Comparison of ENCODE assay signal across 20 cellular contexts in the genomic region with DNA sequence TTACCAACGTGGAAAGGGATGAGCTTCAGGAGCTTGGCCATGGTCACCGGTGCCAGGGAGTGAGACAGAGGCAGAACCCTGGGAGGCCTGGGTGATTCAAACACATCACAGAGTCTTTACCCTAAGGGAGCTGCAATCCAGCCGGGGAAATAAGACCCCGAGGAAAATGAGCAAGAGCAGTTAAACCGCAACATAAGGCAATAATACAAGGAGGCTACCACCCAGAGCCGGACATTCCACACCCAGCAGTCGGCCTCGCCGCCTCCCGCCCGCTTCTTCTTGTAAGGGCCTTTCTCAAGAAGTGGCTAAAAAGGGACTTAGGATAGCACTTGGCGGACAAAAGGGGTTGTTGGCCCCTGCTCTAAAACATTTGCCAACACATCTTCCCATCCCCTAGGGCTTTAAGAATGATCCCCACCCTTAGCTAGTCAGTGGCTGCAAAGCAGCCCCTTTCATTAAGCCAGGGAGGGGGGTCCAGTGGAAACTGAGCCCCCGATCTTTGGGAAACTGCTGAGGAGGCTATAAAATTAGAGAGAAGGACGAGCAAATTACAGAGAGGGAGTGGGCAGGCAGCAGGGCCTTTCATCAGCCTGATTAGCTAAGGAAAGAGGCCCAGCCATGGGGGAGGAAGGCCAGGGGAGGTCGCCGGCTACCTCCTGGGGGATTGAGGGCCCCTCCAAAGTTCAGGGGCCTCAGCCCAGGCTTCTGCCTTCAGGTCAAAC. TPM values are rescaled to one million over a fixed set of nuclear protein-coding genes. Genes with fewer than 3 reads are reported as not detected.
A peak's percentile ranks its signal among the peaks of the same experiment; 100 is the strongest.
DNase-seq lines count a peak whose midpoint lies in the region; ATAC-seq and TF ChIP-seq lines count a peak whose summit lies in the region.
"Had no signal": no experiment of that assay in that cellular context is flagged by ENCODE, and none has a peak within 500 bp of the region (broad histone marks: within the 10 kb centered on the region; RNA-seq: fewer than 3 reads in every experiment).

No MANE protein-coding gene starts in this region.

- no peak overlapping the region for H3K27ac Mint-ChIP-seq in neural crest cell (ENCODE audit: unreplicated experiment)
- no peak overlapping the region for H3K27ac Mint-ChIP-seq in T-helper 2 cell treated with Interferon-gamma antibody and Interleukin-4, amounts not matched to agents 5 μg/mL and 100 μg/mL, for 36 hours
- H3K27ac Mint-ChIP-seq: activated CD8-positive, alpha-beta T cell treated with anti-CD3 and anti-CD28 coated beads, Interleukin-2, amount 10 ng/mL, durations not matched to agents 7 days and 5 days; activated naive CD4-positive, alpha-beta T cell treated with anti-CD3 and anti-CD28 coated beads, Interleukin-2, amount 50 U/mL, for 72 hours; memory B cell; T-helper 17 cell had no signal

- 30 to 31% methylated on average over 16 of the region's 16 CpGs for WGBS in ectodermal cell, 2 experiments

- DNase-seq in RPMI7951 (ENCODE audit: low read depth), result peak; percentile 91
- no peak for DNase-seq in neural crest cell (ENCODE audit: low read depth, low spot score)
- no peak for DNase-seq in SHP77 (lab: John Stamatoyannopoulos, UW)
- no peak for DNase-seq in OCI-M1 (lab: John Stamatoyannopoulos, UW)
- no peak for DNase-seq in T-helper 2 cell treated with Interferon-gamma antibody and Interleukin-4, amounts not matched to agents 5 μg/mL and 100 μg/mL, for 36 hours (ENCODE audit: low spot score)
- DNase-seq: activated CD8-positive, alpha-beta T cell treated with anti-CD3 and anti-CD28 coated beads, Interleukin-2, amount 10 ng/mL, durations not matched to agents 7 days and 5 days; DMS79 treated with DMSO at 0.1 percent for 48 hours; effector CD8-positive, alpha-beta T cell; kidney; NCI-H1105; NCI-H524 treated with DMSO at 0.1 percent for 48 hours; retina; stimulated activated naive CD8-positive, alpha-beta T cell treated with anti-CD3 and anti-CD28 coated beads, Interleukin-15, Interleukin-2, amounts not matched to agents 100 U/mL and 50 U/mL, for 24 hours; T-helper 17 cell; transverse colon had no signal

- H3K36me3 ChIP-seq in BLaER1, result no peaks in the 10 kb centered on the region; the same call in 1 of the 2 replicates
- H3K36me3 ChIP-seq in ectodermal cell (ENCODE audit: control insufficient read depth, insufficient read depth, low read length), result no peaks in the 10 kb centered on the region
- H3K36me3 ChIP-seq: transverse colon had no signal

- peaks cover 15% of the 10 kb centered on the region; the same call in 1 of the 2 replicates for H4K20me1 ChIP-seq in BLaER1

- no peak overlapping the region for H3K9ac ChIP-seq in BLaER1

- peaks cover 7% of the 10 kb centered on the region for H3K27me3 Mint-ChIP-seq in neural crest cell (ENCODE audit: low read depth)
- H3K27me3 Mint-ChIP-seq in T-helper 2 cell treated with Interferon-gamma antibody and Interleukin-4, amounts not matched to agents 5 μg/mL and 100 μg/mL, for 36 hours (ENCODE audit: low read depth), result no peaks in the 10 kb centered on the region

- peak overlapping the region; percentile 52 for H3K4me3 Mint-ChIP-seq in neural crest cell
- H3K4me3 Mint-ChIP-seq in T-helper 2 cell treated with Interferon-gamma antibody and Interleukin-4, amounts not matched to agents 5 μg/mL and 100 μg/mL, for 36 hours, result no peak overlapping the region
- H3K4me3 Mint-ChIP-seq: activated CD8-positive, alpha-beta T cell treated with anti-CD3 and anti-CD28 coated beads, Interleukin-2, amount 10 ng/mL, durations not matched to agents 7 days and 5 days; memory B cell; T-helper 17 cell had no signal

- H3K27me3 ChIP-seq in BLaER1 (no peaks in the 10 kb centered on the region), ectodermal cell (ENCODE audit: control insufficient read depth, insufficient read depth, low read length, poor library complexity, severe bottlenecking) (peaks cover 11% of the 10 kb centered on the region)
- H3K27me3 ChIP-seq: transverse colon had no signal

- H3K4me3 ChIP-seq in BLaER1 (no peak overlapping the region), ectodermal cell (ENCODE audit: insufficient read depth, low read depth, low read length) (no peak overlapping the region)
- H3K4me3 ChIP-seq: transverse colon had no signal

- peaks cover 79% of the 10 kb centered on the region for H3K4me1 ChIP-seq in BLaER1
- peaks cover 37% of the 10 kb centered on the region for H3K4me1 ChIP-seq in ectodermal cell (ENCODE audit: control insufficient read depth, insufficient read depth, low read length)

- H3K9me3 ChIP-seq in BLaER1 (no peaks in the 10 kb centered on the region), ectodermal cell (ENCODE audit: control insufficient read depth, low read length) (no peaks in the 10 kb centered on the region)
- H3K9me3 ChIP-seq: transverse colon had no signal

- peak overlapping the region; percentile 54 for H3K27ac ChIP-seq in BLaER1
- H3K27ac ChIP-seq in ectodermal cell (ENCODE audit: insufficient read depth, low read depth, low read length, poor library complexity, severe bottlenecking), result peak overlapping the region; percentile 70

- peak overlapping the region; percentile 61 for H3K4me2 ChIP-seq in BLaER1

- H3K4me1 Mint-ChIP-seq in neural crest cell, result peaks cover 38% of the 10 kb centered on the region
- peaks cover 2% of the 10 kb centered on the region for H3K4me1 Mint-ChIP-seq in T-helper 2 cell treated with Interferon-gamma antibody and Interleukin-4, amounts not matched to agents 5 μg/mL and 100 μg/mL, for 36 hours (ENCODE audit: low read depth)
- H3K4me1 Mint-ChIP-seq: memory B cell had no signal

- H3K9me3 Mint-ChIP-seq in neural crest cell, result peaks cover 3% of the 10 kb centered on the region
- no peaks in the 10 kb centered on the region for H3K9me3 Mint-ChIP-seq in T-helper 2 cell treated with Interferon-gamma antibody and Interleukin-4, amounts not matched to agents 5 μg/mL and 100 μg/mL, for 36 hours
- H3K9me3 Mint-ChIP-seq: activated naive CD4-positive, alpha-beta T cell treated with anti-CD3 and anti-CD28 coated beads, Interleukin-2, amount 50 U/mL, for 72 hours had no signal

- ATAC-seq in HG02678 (IDR thresholded peaks at IDR 0.05; ENCODE audit: unreplicated experiment), result no peak
- ATAC-seq: activated CD8-positive, alpha-beta T cell treated with anti-CD3 and anti-CD28 coated beads, Interleukin-2, amount 10 ng/mL, durations not matched to agents 7 days and 5 days; activated naive CD4-positive, alpha-beta T cell treated with anti-CD3 and anti-CD28 coated beads, Interleukin-2, amount 50 U/mL, for 72 hours; stimulated activated naive CD8-positive, alpha-beta T cell treated with anti-CD3 and anti-CD28 coated beads, Interleukin-15, Interleukin-2, amounts not matched to agents 100 U/mL and 50 U/mL, for 24 hours; T-helper 17 cell had no signal

- TF ChIP-seq CTCF in neural crest cell (conservative IDR thresholded peaks at IDR 0.05), result no peak

- H3K36me3 Mint-ChIP-seq in neural crest cell (ENCODE audit: low read depth), result peaks cover 3% of the 10 kb centered on the region
- H3K36me3 Mint-ChIP-seq in T-helper 2 cell treated with Interferon-gamma antibody and Interleukin-4, amounts not matched to agents 5 μg/mL and 100 μg/mL, for 36 hours (ENCODE audit: low read depth), result peaks cover 2% of the 10 kb centered on the region
- H3K36me3 Mint-ChIP-seq: activated naive CD4-positive, alpha-beta T cell treated with anti-CD3 and anti-CD28 coated beads, Interleukin-2, amount 50 U/mL, for 72 hours had no signal

RNA-seq across cellular contexts. Expression of gene SNX5, which starts 34.3 kb away (rescaled TPM):
- 187 and 228 TPM in 2 replicates for total RNA-seq in RPMI7951 (2014; rRNA removed; shearing (Covaris generic))
- polyA plus RNA-seq in ectodermal cell (2013, experiment 1 of 4), result 165 TPM
- polyA plus RNA-seq in ectodermal cell (2013, experiment 2 of 4), result 165 TPM
- 156 TPM for polyA plus RNA-seq in ectodermal cell (2013, experiment 3 of 4)
- 159 TPM for polyA plus RNA-seq in ectodermal cell (2013, experiment 4 of 4)
- 116 and 123 TPM in 2 replicates for total RNA-seq in neural crest cell

RNA-seq across cellular contexts. Expression of gene MGME1, which starts 34.5 kb away (rescaled TPM):
- total RNA-seq in RPMI7951 (2014; rRNA removed; shearing (Covaris generic)), result 25.6 and 26.0 TPM in 2 replicates
- 57.5 TPM for polyA plus RNA-seq in ectodermal cell (2013, experiment 1 of 4)
- polyA plus RNA-seq in ectodermal cell (2013, experiment 2 of 4), result 51.5 TPM
- polyA plus RNA-seq in ectodermal cell (2013, experiment 3 of 4), result 46.2 TPM
- 39.1 TPM for polyA plus RNA-seq in ectodermal cell (2013, experiment 4 of 4)
- total RNA-seq in neural crest cell, result 35.2 and 39.0 TPM in 2 replicates
